Comparison of ENCODE assay signal across 17 cellular contexts in genomic region chr20:59014680-59015389, GRCh38. TPM values are rescaled to one million over a fixed set of nuclear protein-coding genes. Genes with fewer than 3 reads are reported as not detected.
DNase-seq lines count a peak whose midpoint lies in the region; TF ChIP-seq lines count a peak whose summit lies in the region.
"Had no signal": no experiment of that assay in that cellular context is flagged by ENCODE, and none has a peak within 500 bp of the region (broad histone marks: within the 10 kb centered on the region; RNA-seq: fewer than 3 reads in every experiment).

No MANE protein-coding gene starts in this region.

- H3K36me3 ChIP-seq in thyroid gland, result no peaks in the 10 kb centered on the region
- H3K36me3 ChIP-seq: adrenal gland, upper lobe of left lung had no signal

- H3K4me3 ChIP-seq in thyroid gland (replicated peaks in 1 of 3), result no peak overlapping the region
- H3K4me3 ChIP-seq: A549, adrenal gland, upper lobe of left lung had no signal

- DNase-seq in activated CD4-positive, alpha-beta T cell treated with anti-CD3 and anti-CD28 coated beads, Interleukin-2, amount 10 ng/mL, durations not matched to agents 7 days and 5 days, result no peak
- no peak for DNase-seq in activated CD4-positive, alpha-beta T cell treated with anti-CD3 and anti-CD28 coated beads, Interleukin-2, amount 50 U/mL, for 1 hour
- peak; percentile 42 for DNase-seq in activated CD8-positive, alpha-beta memory T cell treated with anti-CD3 and anti-CD28 coated beads, Interleukin-2, amount 50 U/mL, for 48 hours
- DNase-seq in osteocyte (ENCODE audit: extremely low spot score, unreplicated experiment) (peak; percentile 66), thyroid gland (no peak), NCI-H82 treated with DMSO at 0.1 percent for 48 hours (lab: John Stamatoyannopoulos, UW; ENCODE audit: unreplicated experiment) (no peak)
- DNase-seq: Caco-2; NCI-H187; NCI-H524 treated with DMSO at 0.1 percent for 48 hours; stimulated activated CD4-positive, alpha-beta T cell treated with anti-CD3 and anti-CD28 coated beads, Interleukin-12 subunit alpha, Interleukin-12 subunit beta, amount 100 ng/mL, for 4 hours; T-helper 9 cell had no signal

- peaks cover 9 to 12% of the 10 kb centered on the region in 2 donors for H3K4me1 ChIP-seq in thyroid gland
- H3K4me1 ChIP-seq: A549 had no signal

- H3K9me3 ChIP-seq in thyroid gland, result no peaks in the 10 kb centered on the region
- H3K9me3 ChIP-seq: A549, adrenal gland, Caco-2, upper lobe of left lung had no signal

- POLR2A ChIA-PET in activated CD4-positive, alpha-beta T cell treated with anti-CD3 and anti-CD28 coated beads, Interleukin-2, amount 10 ng/mL, durations not matched to agents 7 days and 5 days (lab: Charles Lee), result no interaction called here

- TF ChIP-seq CTCF in osteocyte (IDR thresholded peaks at IDR 0.05), result no peak
- no peak for TF ChIP-seq CTCF in thyroid gland (IDR thresholded peaks at IDR 0.05)

- no peaks in the 10 kb centered on the region for H3K36me3 Mint-ChIP-seq in activated CD4-positive, alpha-beta T cell treated with anti-CD3 and anti-CD28 coated beads, Interleukin-2, amount 10 ng/mL, durations not matched to agents 7 days and 5 days (ENCODE audit: low read depth)
- no peaks in the 10 kb centered on the region for H3K36me3 Mint-ChIP-seq in osteocyte (ENCODE audit: unreplicated experiment)
- H3K36me3 Mint-ChIP-seq: memory B cell had no signal

- no peak for TF ChIP-seq POLR2A in thyroid gland (IDR thresholded peaks at IDR 0.05)

- CTCF ChIA-PET in activated CD4-positive, alpha-beta T cell treated with anti-CD3 and anti-CD28 coated beads, Interleukin-2, amount 10 ng/mL, durations not matched to agents 7 days and 5 days (lab: Charles Lee), result interaction anchor here (2.3 to 2.6 kb wide), 2 partner anchors 9 to 10 kb away, joined by 8 to 10 read pairs; no protein-coding TSS in a partner anchor

- 89 to 94% methylated on average over 8 to 16 of the region's 17 CpGs for WGBS in thyroid gland, 2 donors

- no peaks in the 10 kb centered on the region for H3K27me3 Mint-ChIP-seq in activated CD4-positive, alpha-beta T cell treated with anti-CD3 and anti-CD28 coated beads, Interleukin-2, amount 10 ng/mL, durations not matched to agents 7 days and 5 days
- no peaks in the 10 kb centered on the region for H3K27me3 Mint-ChIP-seq in osteocyte (ENCODE audit: unreplicated experiment)
- H3K27me3 Mint-ChIP-seq: memory B cell had no signal

- H3K4me3 Mint-ChIP-seq in activated CD4-positive, alpha-beta T cell treated with anti-CD3 and anti-CD28 coated beads, Interleukin-2, amount 10 ng/mL, durations not matched to agents 7 days and 5 days, result no peak overlapping the region
- H3K4me3 Mint-ChIP-seq in osteocyte (ENCODE audit: unreplicated experiment), result no peak overlapping the region
- H3K4me3 Mint-ChIP-seq: memory B cell had no signal

- intact Hi-C loops in thyroid gland (cut with DNase I), result no loop called here

- H3K9me3 Mint-ChIP-seq in activated CD4-positive, alpha-beta T cell treated with anti-CD3 and anti-CD28 coated beads, Interleukin-2, amount 10 ng/mL, durations not matched to agents 7 days and 5 days, result no peaks in the 10 kb centered on the region
- H3K9me3 Mint-ChIP-seq in osteocyte (ENCODE audit: unreplicated experiment), result no peaks in the 10 kb centered on the region
- H3K9me3 Mint-ChIP-seq: memory B cell had no signal

- H3K27ac ChIP-seq in thyroid gland, result no peak overlapping the region
- H3K27ac ChIP-seq: A549, HL-60, upper lobe of left lung had no signal

- H3K27ac Mint-ChIP-seq in activated CD4-positive, alpha-beta T cell treated with anti-CD3 and anti-CD28 coated beads, Interleukin-2, amount 10 ng/mL, durations not matched to agents 7 days and 5 days, result peak overlapping the region; percentile 34
- peak overlapping the region; percentile 78 for H3K27ac Mint-ChIP-seq in osteocyte (ENCODE audit: unreplicated experiment)
- H3K27ac Mint-ChIP-seq: memory B cell had no signal

- peaks cover 67% of the 10 kb centered on the region for H3K4me1 Mint-ChIP-seq in activated CD4-positive, alpha-beta T cell treated with anti-CD3 and anti-CD28 coated beads, Interleukin-2, amount 10 ng/mL, durations not matched to agents 7 days and 5 days
- H3K4me1 Mint-ChIP-seq in osteocyte (ENCODE audit: unreplicated experiment), result peaks cover 41% of the 10 kb centered on the region

- no peaks in the 10 kb centered on the region for H3K27me3 ChIP-seq in thyroid gland
- H3K27me3 ChIP-seq: adrenal gland, upper lobe of left lung had no signal

RNA-seq across cellular contexts. Expression of gene TUBB1, which starts 4.4 kb away (rescaled TPM):
- not detected for total RNA-seq in activated CD4-positive, alpha-beta T cell treated with anti-CD3 and anti-CD28 coated beads, Interleukin-2, amount 10 ng/mL, durations not matched to agents 7 days and 5 days
- total RNA-seq in osteocyte (not detected in 2 replicates), thyroid gland (under 1 TPM in 2 of 4 donors, not detected in 2; 0.11 to 0.46 TPM)
- total RNA-seq: H4 had no signal

RNA-seq across cellular contexts. Expression of gene CTSZ, which starts 7.8 kb away (rescaled TPM):
- total RNA-seq in activated CD4-positive, alpha-beta T cell treated with anti-CD3 and anti-CD28 coated beads, Interleukin-2, amount 10 ng/mL, durations not matched to agents 7 days and 5 days, result 10 to 100 TPM; 48.2 to 53.3 TPM
- total RNA-seq in osteocyte, result 17.2 and 17.5 TPM in 2 replicates
- total RNA-seq in thyroid gland, result 100 to 1,000 TPM; 152 to 256 (median 212) TPM

RNA-seq across cellular contexts. Expression of gene ATP5F1E, which starts 17.3 kb away (rescaled TPM):
- 100 to 1,000 TPM in 1 of 2 experiments, 10 to 100 TPM in 1; 98.1 to 101 TPM for total RNA-seq in activated CD4-positive, alpha-beta T cell treated with anti-CD3 and anti-CD28 coated beads, Interleukin-2, amount 10 ng/mL, durations not matched to agents 7 days and 5 days
- 66.7 and 68.2 TPM in 2 replicates for total RNA-seq in osteocyte
- 10 to 100 TPM; 13.3 to 57.8 (median 32.4) TPM for total RNA-seq in thyroid gland

RNA-seq across cellular contexts. Expression of gene PRELID3B, which starts 27.8 kb away (rescaled TPM):
- 10 to 100 TPM; 66.4 to 82.5 TPM for total RNA-seq in activated CD4-positive, alpha-beta T cell treated with anti-CD3 and anti-CD28 coated beads, Interleukin-2, amount 10 ng/mL, durations not matched to agents 7 days and 5 days
- total RNA-seq in osteocyte (38.8 and 45.1 TPM in 2 replicates), thyroid gland (100 to 1,000 TPM in 1 of 4 donors, 10 to 100 TPM in 3; 74.4 to 112 (median 85.6) TPM)

RNA-seq across cellular contexts. Expression of gene NELFCD, which starts 33.8 kb away (rescaled TPM):
- total RNA-seq in activated CD4-positive, alpha-beta T cell treated with anti-CD3 and anti-CD28 coated beads, Interleukin-2, amount 10 ng/mL, durations not matched to agents 7 days and 5 days, result 10 to 100 TPM; 90.1 to 98.2 TPM
- total RNA-seq in osteocyte (60.9 and 64.5 TPM in 2 replicates), thyroid gland (100 to 1,000 TPM in 3 of 4 donors, 10 to 100 TPM in 1; 96.6 to 129 (median 113) TPM)

Comparison
In these comparisons a context has a peak if more than half of its experiments do, and no peak if none do; other contexts are left out.
1. DNase-seq: peak in activated CD8-positive, alpha-beta memory T cell treated with anti-CD3 and anti-CD28 coated beads, Interleukin-2, amount 50 U/mL, for 48 hours (single experiment) and osteocyte (single experiment); none in activated CD4-positive, alpha-beta T cell treated with anti-CD3 and anti-CD28 coated beads, Interleukin-2, amount 10 ng/mL, durations not matched to agents 7 days and 5 days (single experiment), activated CD4-positive, alpha-beta T cell treated with anti-CD3 and anti-CD28 coated beads, Interleukin-2, amount 50 U/mL, for 1 hour (single experiment), thyroid gland (0 of 2) and NCI-H82 treated with DMSO at 0.1 percent for 48 hours (single experiment).